Comparison of ENCODE assay signal across 21 cellular contexts in the genomic region with DNA sequence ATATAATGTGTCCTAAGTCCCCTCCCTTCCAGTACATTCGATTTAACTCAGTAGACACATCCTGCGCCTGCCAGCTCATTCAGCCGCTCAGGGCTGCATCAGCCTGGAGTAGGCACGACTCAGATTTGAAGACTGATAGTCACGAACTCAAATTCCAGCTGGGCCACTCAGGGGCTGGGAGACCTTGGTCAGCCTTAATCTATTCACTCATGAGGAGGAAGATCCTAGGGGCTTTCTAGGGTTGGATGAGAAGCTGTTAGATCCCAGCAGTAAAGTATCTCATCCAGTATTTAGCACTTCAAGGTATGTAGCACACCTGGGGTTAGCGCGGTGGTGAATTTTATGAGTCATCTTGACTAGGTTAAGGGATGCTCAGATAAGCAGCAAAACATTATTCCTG.
DNase-seq lines count a peak whose midpoint lies in the region; ATAC-seq, FAIRE-seq and TF ChIP-seq lines count a peak whose summit lies in the region.
"Had no signal": no experiment of that assay in that cellular context is flagged by ENCODE, and none has a peak within 500 bp of the region (broad histone marks: within the 10 kb centered on the region; RNA-seq: fewer than 3 reads in every experiment).

No MANE protein-coding gene starts in this region.

- no peak for TF ChIP-seq CTCF in BJ (IDR thresholded peaks at IDR 0.05; ENCODE audit: insufficient read depth, low read depth, low read length)
- TF ChIP-seq CTCF in kidney (IDR thresholded peaks at IDR 0.05; ENCODE audit: borderline replicate concordance, extremely low read depth, insufficient read depth): no peak

- H3K4me1 ChIP-seq in kidney (ENCODE audit: control insufficient read depth in 1 of 2, insufficient read depth in 1 of 2, low read depth in 1 of 2, low read length in 2 of 2): peaks cover 0 to 5% of the 10 kb centered on the region in 2 donors
- H3K4me1 ChIP-seq: sigmoid colon, suprapubic skin had no signal

- peak; percentile 24 for DNase-seq in BJ (ENCODE audit: low read depth)
- DNase-seq in HPDE6-E6E7 (ENCODE audit: extremely low spot score): peak; percentile 17
- peak; percentile 32 for DNase-seq in kidney
- no peak for DNase-seq in D341Med (ENCODE audit: low spot score)
- DNase-seq in kidney glomerular epithelial cell (lab: John Stamatoyannopoulos, UW): no peak
- no peak for DNase-seq in NCI-H1930 (lab: John Stamatoyannopoulos, UW)
- DNase-seq: activated CD4-positive, alpha-beta T cell treated with anti-CD3 and anti-CD28 coated beads, Interleukin-2, amount 10 ng/mL, durations not matched to agents 24 days and 14 days; activated naive CD8-positive, alpha-beta T cell treated with anti-CD3 and anti-CD28 coated beads, Interleukin-2, amount 10 ng/mL, durations not matched to agents 7 days and 5 days; activated T-cell treated with anti-CD3 and anti-CD28 coated beads, Interleukin-2, amount 50 U/mL, for 24 hours; caudate nucleus; effector CD8-positive, alpha-beta T cell; hypothalamus; NCI-H1436; NCI-H2227 treated with DMSO at 0.1 percent for 48 hours; NK-92 treated with Interleukin-12 subunit alpha and Interleukin-12 subunit beta, amount 100 ng/mL, for 24 hours; sigmoid colon had no signal

- FAIRE-seq in kidney (lab: Jason Lieb, UNC): no peak

- H3K36me3 ChIP-seq in BJ (ENCODE audit: control insufficient read depth, insufficient read depth, low read length) (no peaks in the 10 kb centered on the region), kidney (ENCODE audit: control insufficient read depth in 1 of 2, insufficient read depth in 2 of 2, low read length in 2 of 2) (no peaks in the 10 kb centered on the region)
- H3K36me3 ChIP-seq: BLaER1, left lung, sigmoid colon, suprapubic skin had no signal

- no peaks in the 10 kb centered on the region for H3K27me3 ChIP-seq in BJ (ENCODE audit: control insufficient read depth, insufficient read depth, low read length)

- ATAC-seq in SK-N-SH treated with all-trans-retinoic acid at 6 μM for 48 hours: peak; percentile 15; the same call in 2 of the 3 replicates
- no peak for ATAC-seq in HG03135 (IDR thresholded peaks at IDR 0.05; ENCODE audit: unreplicated experiment)
- ATAC-seq: left lung had no signal

- H3K4me3 ChIP-seq in BJ (ENCODE audit: low read depth, low read length): no peak overlapping the region
- H3K4me3 ChIP-seq in kidney (ENCODE audit: low read length in 2 of 2): no peak overlapping the region
- H3K4me3 ChIP-seq: BLaER1, left lung, sigmoid colon, suprapubic skin had no signal

- CTCF ChIA-PET in BJ (lab: Yijun Ruan, JAX): interaction anchor here (0.7 to 1.4 kb wide), 2 partner anchors 9 to 20 kb away, joined by 3 read pairs; no protein-coding TSS in a partner anchor

- no peak overlapping the region for H3K27ac ChIP-seq in kidney (ENCODE audit: low read depth in 2 of 2, low read length in 2 of 2)
- H3K27ac ChIP-seq: BLaER1, left lung, sigmoid colon, suprapubic skin had no signal

- intact Hi-C loops in kidney (cut with DNase I): no loop called here

- no peaks in the 10 kb centered on the region for H3K9me3 ChIP-seq in kidney (ENCODE audit: control insufficient read depth in 1 of 2, low read length in 2 of 2)
- H3K9me3 ChIP-seq: BLaER1, left lung, sigmoid colon, suprapubic skin had no signal

- POLR2A ChIA-PET in BJ (lab: Charles Lee): interaction anchor here (0.6 kb wide), 1 partner anchor 35 kb away, joined by 3 read pairs; no protein-coding TSS in a partner anchor

- H3K9ac ChIP-seq in kidney (ENCODE audit: low read length in 2 of 2): no peak overlapping the region
- H3K9ac ChIP-seq: BLaER1 had no signal

TF ChIP-seq in SK-N-SH treated with all-trans-retinoic acid at 6 μM for 48 hours, 23 proteins besides CTCF, POLR2A, EP300 and RAD21:
- TF ChIP-seq ZNF70 (CRISPR knock-in tag; IDR thresholded peaks at IDR 0.05) (no peak), PPARA (CRISPR knock-in tag; IDR thresholded peaks at IDR 0.05; ENCODE audit: borderline replicate concordance) (no peak), TOX (CRISPR knock-in tag; IDR thresholded peaks at IDR 0.05; ENCODE audit: borderline replicate concordance) (no peak), ESRRG (CRISPR knock-in tag; IDR thresholded peaks at IDR 0.05) (no peak), ZC3H10 (CRISPR knock-in tag; IDR thresholded peaks at IDR 0.05) (no peak), RARB (CRISPR knock-in tag; IDR thresholded peaks at IDR 0.05) (no peak), BACH2 (CRISPR knock-in tag; IDR thresholded peaks at IDR 0.05; ENCODE audit: borderline replicate concordance) (no peak), ISL1 (CRISPR knock-in tag; IDR thresholded peaks at IDR 0.05) (no peak), TCF4 (CRISPR knock-in tag; IDR thresholded peaks at IDR 0.05; ENCODE audit: borderline replicate concordance) (no peak)
- TF ChIP-seq, protein P1, sequence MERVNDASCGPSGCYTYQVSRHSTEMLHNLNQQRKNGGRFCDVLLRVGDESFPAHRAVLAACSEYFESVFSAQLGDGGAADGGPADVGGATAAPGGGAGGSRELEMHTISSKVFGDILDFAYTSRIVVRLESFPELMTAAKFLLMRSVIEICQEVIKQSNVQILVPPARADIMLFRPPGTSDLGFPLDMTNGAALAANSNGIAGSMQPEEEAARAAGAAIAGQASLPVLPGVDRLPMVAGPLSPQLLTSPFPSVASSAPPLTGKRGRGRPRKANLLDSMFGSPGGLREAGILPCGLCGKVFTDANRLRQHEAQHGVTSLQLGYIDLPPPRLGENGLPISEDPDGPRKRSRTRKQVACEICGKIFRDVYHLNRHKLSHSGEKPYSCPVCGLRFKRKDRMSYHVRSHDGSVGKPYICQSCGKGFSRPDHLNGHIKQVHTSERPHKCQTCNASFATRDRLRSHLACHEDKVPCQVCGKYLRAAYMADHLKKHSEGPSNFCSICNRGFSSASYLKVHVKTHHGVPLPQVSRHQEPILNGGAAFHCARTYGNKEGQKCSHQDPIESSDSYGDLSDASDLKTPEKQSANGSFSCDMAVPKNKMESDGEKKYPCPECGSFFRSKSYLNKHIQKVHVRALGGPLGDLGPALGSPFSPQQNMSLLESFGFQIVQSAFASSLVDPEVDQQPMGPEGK (CRISPR knock-in tag; IDR thresholded peaks at IDR 0.05; ENCODE audit: borderline replicate concordance): no peak
- TF ChIP-seq, protein P2, sequence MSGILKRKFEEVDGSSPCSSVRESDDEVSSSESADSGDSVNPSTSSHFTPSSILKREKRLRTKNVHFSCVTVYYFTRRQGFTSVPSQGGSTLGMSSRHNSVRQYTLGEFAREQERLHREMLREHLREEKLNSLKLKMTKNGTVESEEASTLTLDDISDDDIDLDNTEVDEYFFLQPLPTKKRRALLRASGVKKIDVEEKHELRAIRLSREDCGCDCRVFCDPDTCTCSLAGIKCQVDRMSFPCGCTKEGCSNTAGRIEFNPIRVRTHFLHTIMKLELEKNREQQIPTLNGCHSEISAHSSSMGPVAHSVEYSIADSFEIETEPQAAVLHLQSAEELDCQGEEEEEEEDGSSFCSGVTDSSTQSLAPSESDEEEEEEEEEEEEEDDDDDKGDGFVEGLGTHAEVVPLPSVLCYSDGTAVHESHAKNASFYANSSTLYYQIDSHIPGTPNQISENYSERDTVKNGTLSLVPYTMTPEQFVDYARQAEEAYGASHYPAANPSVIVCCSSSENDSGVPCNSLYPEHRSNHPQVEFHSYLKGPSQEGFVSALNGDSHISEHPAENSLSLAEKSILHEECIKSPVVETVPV (CRISPR knock-in tag; IDR thresholded peaks at IDR 0.05): no peak

Comparison
In these comparisons a context has a peak if more than half of its experiments do, and no peak if none do; other contexts are left out.
1. DNase-seq: peak in BJ (single experiment), HPDE6-E6E7 (single experiment) and kidney (single experiment); none in D341Med (single experiment), kidney glomerular epithelial cell (single experiment) and NCI-H1930 (0 of 2).